Comparison of ENCODE assay signal across 1 cellular context in the genomic region with DNA sequence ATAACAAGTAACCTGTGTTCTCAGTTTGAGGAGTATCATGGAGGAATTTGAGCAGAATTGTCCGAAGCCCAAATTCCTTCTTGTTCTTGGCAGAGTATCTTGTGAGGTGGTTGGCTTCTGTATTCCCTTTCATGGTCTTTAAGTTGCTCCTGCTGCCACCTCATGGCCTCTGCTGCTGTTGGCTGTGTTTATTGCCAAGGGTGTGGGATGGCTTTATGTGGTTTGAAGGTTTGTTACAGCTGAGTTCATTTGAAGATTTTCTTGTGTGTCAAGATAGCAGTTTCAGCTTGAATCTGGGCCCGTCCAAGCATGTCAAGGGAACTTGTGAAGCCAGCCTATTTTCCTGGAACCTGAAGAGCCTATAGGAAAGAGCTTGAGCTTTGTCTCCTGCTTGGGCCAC.
TF ChIP-seq lines count a peak whose summit lies in the region.

No MANE protein-coding gene starts in this region.

TF ChIP-seq in GM12878, 131 proteins besides CTCF, POLR2A, EP300 and RAD21:
- TF ChIP-seq, protein P1, sequence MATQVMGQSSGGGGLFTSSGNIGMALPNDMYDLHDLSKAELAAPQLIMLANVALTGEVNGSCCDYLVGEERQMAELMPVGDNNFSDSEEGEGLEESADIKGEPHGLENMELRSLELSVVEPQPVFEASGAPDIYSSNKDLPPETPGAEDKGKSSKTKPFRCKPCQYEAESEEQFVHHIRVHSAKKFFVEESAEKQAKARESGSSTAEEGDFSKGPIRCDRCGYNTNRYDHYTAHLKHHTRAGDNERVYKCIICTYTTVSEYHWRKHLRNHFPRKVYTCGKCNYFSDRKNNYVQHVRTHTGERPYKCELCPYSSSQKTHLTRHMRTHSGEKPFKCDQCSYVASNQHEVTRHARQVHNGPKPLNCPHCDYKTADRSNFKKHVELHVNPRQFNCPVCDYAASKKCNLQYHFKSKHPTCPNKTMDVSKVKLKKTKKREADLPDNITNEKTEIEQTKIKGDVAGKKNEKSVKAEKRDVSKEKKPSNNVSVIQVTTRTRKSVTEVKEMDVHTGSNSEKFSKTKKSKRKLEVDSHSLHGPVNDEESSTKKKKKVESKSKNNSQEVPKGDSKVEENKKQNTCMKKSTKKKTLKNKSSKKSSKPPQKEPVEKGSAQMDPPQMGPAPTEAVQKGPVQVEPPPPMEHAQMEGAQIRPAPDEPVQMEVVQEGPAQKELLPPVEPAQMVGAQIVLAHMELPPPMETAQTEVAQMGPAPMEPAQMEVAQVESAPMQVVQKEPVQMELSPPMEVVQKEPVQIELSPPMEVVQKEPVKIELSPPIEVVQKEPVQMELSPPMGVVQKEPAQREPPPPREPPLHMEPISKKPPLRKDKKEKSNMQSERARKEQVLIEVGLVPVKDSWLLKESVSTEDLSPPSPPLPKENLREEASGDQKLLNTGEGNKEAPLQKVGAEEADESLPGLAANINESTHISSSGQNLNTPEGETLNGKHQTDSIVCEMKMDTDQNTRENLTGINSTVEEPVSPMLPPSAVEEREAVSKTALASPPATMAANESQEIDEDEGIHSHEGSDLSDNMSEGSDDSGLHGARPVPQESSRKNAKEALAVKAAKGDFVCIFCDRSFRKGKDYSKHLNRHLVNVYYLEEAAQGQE (IDR thresholded peaks at IDR 0.05; ENCODE audit: low read depth, low read length): no peak
- TF ChIP-seq TCF7 (IDR thresholded peaks at IDR 0.05; ENCODE audit: borderline replicate concordance) (no peak), DPF2 (IDR thresholded peaks at IDR 0.05) (no peak), PAX5 (IDR thresholded peaks at IDR 0.05; ENCODE audit: borderline replicate concordance, low read depth, low read length) (no peak), MYC (IDR thresholded peaks at IDR 0.05; ENCODE audit: insufficient read depth, insufficient read length, insufficient replicate concordance, low read length, severe bottlenecking) (no peak), KDM1A (IDR thresholded peaks at IDR 0.05; ENCODE audit: borderline replicate concordance) (no peak)
TF ChIP-seq in GM12878: peak in this region for 0.
